8 cellular contexts compared by ENCODE assay signal in genomic region chr17:80855968-80856862, GRCh38.
DNase-seq lines count a peak whose midpoint lies in the region; ATAC-seq and TF ChIP-seq lines count a peak whose summit lies in the region.

No MANE protein-coding gene starts in this region.

- no peaks in the 10 kb centered on the region for H3K27me3 Mint-ChIP-seq in CD4-positive, alpha-beta T cell
- H3K27me3 Mint-ChIP-seq in activated CD4-positive, alpha-beta T cell treated with anti-CD3 and anti-CD28 coated beads, Interleukin-2, amount 10 ng/mL, durations not matched to agents 24 days and 14 days: no peaks in the 10 kb centered on the region
- H3K27me3 Mint-ChIP-seq in progenitor cell of endocrine pancreas: no peaks in the 10 kb centered on the region

- no peaks in the 10 kb centered on the region for H3K9me3 ChIP-seq in CD4-positive, alpha-beta T cell (ENCODE audit: control insufficient read depth, low read length)

- H3K4me3 Mint-ChIP-seq in CD4-positive, alpha-beta T cell: peak overlapping the region; percentile 2
- H3K4me3 Mint-ChIP-seq in activated CD4-positive, alpha-beta T cell treated with anti-CD3 and anti-CD28 coated beads, Interleukin-2, amount 10 ng/mL, durations not matched to agents 24 days and 14 days: peak overlapping the region; percentile 62
- H3K4me3 Mint-ChIP-seq in progenitor cell of endocrine pancreas (ENCODE audit: low read depth): no peak overlapping the region

- POLR2A ChIA-PET in CD4-positive, alpha-beta T cell (lab: Charles Lee): interaction anchor here (0.8 to 1.8 kb wide), 4 partner anchors 9 to 249 kb away, joined by 3 to 4 read pairs (median 3); no protein-coding TSS in a partner anchor

- CTCF ChIA-PET in CD4-positive, alpha-beta T cell (lab: Charles Lee): interaction anchor here (1.9 kb wide), 1 partner anchor 10 kb away, joined by 7 read pairs; no protein-coding TSS in a partner anchor

- peaks cover 33% of the 10 kb centered on the region for H3K4me1 Mint-ChIP-seq in CD4-positive, alpha-beta T cell (ENCODE audit: low read depth)
- peaks cover 73% of the 10 kb centered on the region for H3K4me1 Mint-ChIP-seq in activated CD4-positive, alpha-beta T cell treated with anti-CD3 and anti-CD28 coated beads, Interleukin-2, amount 10 ng/mL, durations not matched to agents 24 days and 14 days
- peaks cover 19% of the 10 kb centered on the region for H3K4me1 Mint-ChIP-seq in progenitor cell of endocrine pancreas (ENCODE audit: low read depth)

- H3K27me3 ChIP-seq in CD4-positive, alpha-beta T cell (ENCODE audit: control insufficient read depth, insufficient read depth, low read length): no peaks in the 10 kb centered on the region

- intact Hi-C loops in CD4-positive, alpha-beta T cell (cut with DNase I, micrococcal nuclease): no loop called here
- intact Hi-C loops in activated CD4-positive, alpha-beta T cell treated with anti-CD3 and anti-CD28 coated beads, Interleukin-2, amount 10 ng/mL, durations not matched to agents 24 days and 14 days (cut with micrococcal nuclease): loop anchor here (1.0 to 5.0 kb wide), 7 partner anchors 9 to 95 kb away; no protein-coding TSS in a partner anchor

- H3K27ac ChIP-seq in CD4-positive, alpha-beta T cell (ENCODE audit: low read depth, low read length): no peak overlapping the region

- peak; percentile 96 for ATAC-seq in CD4-positive, alpha-beta T cell (ENCODE audit: poor library complexity)
- peak; percentile 86 for ATAC-seq in GM21529 (IDR thresholded peaks at IDR 0.05; ENCODE audit: unreplicated experiment)

- no peaks in the 10 kb centered on the region for H3K9me3 Mint-ChIP-seq in CD4-positive, alpha-beta T cell
- H3K9me3 Mint-ChIP-seq in activated CD4-positive, alpha-beta T cell treated with anti-CD3 and anti-CD28 coated beads, Interleukin-2, amount 10 ng/mL, durations not matched to agents 24 days and 14 days: no peaks in the 10 kb centered on the region
- H3K9me3 Mint-ChIP-seq in progenitor cell of endocrine pancreas (ENCODE audit: low read depth): no peaks in the 10 kb centered on the region

- peak; percentile 29 to 75 (median 51) for DNase-seq in CD4-positive, alpha-beta T cell
- DNase-seq in LHCN-M2 (ENCODE audit: low read depth): peak; percentile 96
- peak; percentile 95 for DNase-seq in activated CD4-positive, alpha-beta T cell treated with anti-CD3 and anti-CD28 coated beads, Interleukin-2, amount 10 ng/mL, durations not matched to agents 24 days and 14 days
- DNase-seq in dermis microvascular lymphatic vessel endothelial cell (ENCODE audit: low read depth in 2 of 2): peak; percentile 93 to 98
- DNase-seq in progenitor cell of endocrine pancreas (ENCODE audit: low spot score, unreplicated experiment): no peak
- DNase-seq in KG1 (lab: John Stamatoyannopoulos, UW): no peak
- no peak for DNase-seq in NCI-H2081 treated with DMSO at 0.1 percent for 48 hours (lab: John Stamatoyannopoulos, UW)

- H3K27ac Mint-ChIP-seq in CD4-positive, alpha-beta T cell: peak overlapping the region; percentile 75
- peak overlapping the region; percentile 91 for H3K27ac Mint-ChIP-seq in activated CD4-positive, alpha-beta T cell treated with anti-CD3 and anti-CD28 coated beads, Interleukin-2, amount 10 ng/mL, durations not matched to agents 24 days and 14 days
- H3K27ac Mint-ChIP-seq in progenitor cell of endocrine pancreas: peak overlapping the region; percentile 86

- peaks cover 37% of the 10 kb centered on the region for H3K36me3 Mint-ChIP-seq in CD4-positive, alpha-beta T cell (ENCODE audit: low read depth)
- peaks cover 70% of the 10 kb centered on the region for H3K36me3 Mint-ChIP-seq in activated CD4-positive, alpha-beta T cell treated with anti-CD3 and anti-CD28 coated beads, Interleukin-2, amount 10 ng/mL, durations not matched to agents 24 days and 14 days (ENCODE audit: low read depth)
- H3K36me3 Mint-ChIP-seq in progenitor cell of endocrine pancreas (ENCODE audit: insufficient read depth): peaks cover 11% of the 10 kb centered on the region

- TF ChIP-seq CTCF in CD4-positive, alpha-beta T cell (IDR thresholded peaks at IDR 0.05): no peak
- no peak for TF ChIP-seq CTCF in progenitor cell of endocrine pancreas (IDR thresholded peaks at IDR 0.05; ENCODE audit: unreplicated experiment)

Comparison
In these comparisons a context has a peak if more than half of its experiments do, and no peak if none do; other contexts are left out.
1. DNase-seq: peak in CD4-positive, alpha-beta T cell (10 of 10), LHCN-M2 (single experiment), activated CD4-positive, alpha-beta T cell treated with anti-CD3 and anti-CD28 coated beads, Interleukin-2, amount 10 ng/mL, durations not matched to agents 24 days and 14 days (single experiment) and dermis microvascular lymphatic vessel endothelial cell (2 of 2); none in progenitor cell of endocrine pancreas (single experiment), KG1 (single experiment) and NCI-H2081 treated with DMSO at 0.1 percent for 48 hours (single experiment).
2. Peak in every context shown above with its lines, with median percentiles within 50 percentile points of each other: H3K27ac Mint-ChIP-seq.